19 cellular contexts compared by ENCODE assay signal in the genomic region with DNA sequence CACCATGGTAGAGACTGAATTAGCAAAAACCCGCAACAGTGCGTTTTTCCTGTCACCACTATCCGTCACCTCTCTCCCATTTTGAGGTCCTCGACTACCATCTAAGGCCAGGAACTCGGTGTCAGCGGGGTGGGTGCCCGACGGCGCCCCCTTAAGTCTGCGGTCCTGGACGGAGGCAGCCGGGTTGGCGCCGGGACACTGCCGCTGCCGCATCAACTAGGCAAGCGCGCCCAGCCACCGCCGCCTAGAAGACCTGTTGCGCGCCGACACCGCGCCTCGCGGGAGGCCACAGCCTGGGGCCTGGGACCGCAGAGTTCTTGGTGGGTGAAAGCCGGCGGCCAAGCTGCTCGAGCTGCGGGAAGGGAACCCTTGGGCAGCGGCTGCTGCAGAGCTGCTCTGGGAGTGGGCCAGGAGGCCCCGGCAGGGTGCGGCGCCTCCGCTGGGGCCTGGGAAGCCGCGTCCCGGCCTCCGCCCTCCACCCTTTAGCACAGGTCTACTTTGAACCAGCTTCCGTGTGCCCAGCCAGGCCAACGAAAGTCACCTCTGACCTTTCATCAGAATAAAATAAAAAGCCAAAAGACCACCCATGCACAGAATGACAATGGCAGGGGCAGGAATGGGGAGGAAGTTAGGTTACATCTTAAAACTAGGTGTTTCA. TPM values are rescaled to one million over a fixed set of nuclear protein-coding genes. Genes with fewer than 3 reads are reported as not detected.
DNase-seq lines count a peak whose midpoint lies in the region; ATAC-seq and TF ChIP-seq lines count a peak whose summit lies in the region.
"Had no signal": no experiment of that assay in that cellular context is flagged by ENCODE, and none has a peak within 500 bp of the region (broad histone marks: within the 10 kb centered on the region; RNA-seq: fewer than 3 reads in every experiment).

No MANE protein-coding gene starts in this region.

- dilution Hi-C loops in IMR-90 (cut with HindIII; ENCODE audit: low sequenced_read_pairs, unreplicated experiment): no loop called here

- TF ChIP-seq POLR2A in IMR-90 (IDR thresholded peaks at IDR 0.05; ENCODE audit: low read depth, low read length): no peak

- H3K4me3 ChIP-seq in IMR-90 (ENCODE audit: insufficient read depth, low read depth, low read length): no peak overlapping the region
- no peak overlapping the region for H3K4me3 ChIP-seq in hepatocyte
- no peak overlapping the region for H3K4me3 ChIP-seq in osteoblast (ENCODE audit: insufficient read depth, low read length)
- no peak overlapping the region for H3K4me3 ChIP-seq in colonic mucosa
- H3K4me3 ChIP-seq: adrenal gland had no signal

- no peaks in the 10 kb centered on the region; the same call in 1 of the 2 replicates for H3K4me1 ChIP-seq in IMR-90 (ENCODE audit: control insufficient read depth, insufficient read depth, low read length)
- H3K4me1 ChIP-seq in hepatocyte (ENCODE audit: insufficient read depth): peaks cover 14% of the 10 kb centered on the region
- H3K4me1 ChIP-seq in osteoblast (ENCODE audit: insufficient read depth, low read length): no peaks in the 10 kb centered on the region
- no peaks in the 10 kb centered on the region for H3K4me1 ChIP-seq in colonic mucosa

- peak; percentile 39 for DNase-seq in activated CD4-positive, alpha-beta T cell treated with anti-CD3 and anti-CD28 coated beads for 48 hours
- no peak for DNase-seq in activated CD4-positive, alpha-beta T cell treated with anti-CD3 and anti-CD28 coated beads for 1 hour
- no peak for DNase-seq in IMR-90
- no peak for DNase-seq in hepatocyte (ENCODE audit: low spot score)
- peak; percentile 83 for DNase-seq in osteoblast (ENCODE audit: insufficient read length, low spot score, missing footprints)
- DNase-seq in colonic mucosa: no peak
- no peak for DNase-seq in RKO (ENCODE audit: low spot score)
- DNase-seq: adrenal gland, kidney glomerular epithelial cell, NCI-H1694 treated with DMSO at 0.1 percent for 48 hours, PC-3, WERI-Rb-1 had no signal

- no TSS peak for BruUV-seq in IMR-90 (replicated peaks; lab: Mats Ljungman, UMichigan)

- TF ChIP-seq CTCF in IMR-90 (conservative IDR thresholded peaks at IDR 0.05; ENCODE audit: low read depth, low read length) (no peak), hepatocyte (IDR thresholded peaks at IDR 0.05; ENCODE audit: poor library complexity) (no peak), osteoblast (IDR thresholded peaks at IDR 0.05; ENCODE audit: extremely low read depth, low read depth, low read length) (no peak), colonic mucosa (IDR thresholded peaks at IDR 0.05) (no peak)

- no peak overlapping the region for H2BK120ac ChIP-seq in IMR-90 (ENCODE audit: low read depth, low read length)

- CTCF ChIA-PET in IMR-90 (lab: Yijun Ruan, JAX): no interaction called here

- ATAC-seq in IMR-90 (ENCODE audit: low read depth): no peak
- ATAC-seq in GM21360 (IDR thresholded peaks at IDR 0.05; ENCODE audit: unreplicated experiment): no peak
- ATAC-seq: PC-3 had no signal

- H3K79me1 ChIP-seq in IMR-90 (ENCODE audit: low read depth in 1 of 2, low read length in 2 of 2): no peaks in the 10 kb centered on the region

- H3K9me1 ChIP-seq in IMR-90 (ENCODE audit: insufficient read depth, low read length): no peaks in the 10 kb centered on the region

- no peaks in the 10 kb centered on the region for H3K9me2 ChIP-seq in hepatocyte (replicated peaks; ENCODE audit: insufficient read depth)

- TF ChIP-seq RAD21 in IMR-90 (IDR thresholded peaks at IDR 0.05; ENCODE audit: low read length): no peak

- no peak overlapping the region for H4K91ac ChIP-seq in IMR-90 (ENCODE audit: insufficient read depth, low read depth, low read length)

- H4K8ac ChIP-seq in IMR-90 (ENCODE audit: low read depth in 2 of 2, low read length in 2 of 2): no peak overlapping the region

- H2AK9ac ChIP-seq in IMR-90 (replicated peaks; ENCODE audit: low read depth, low read length, poor library complexity): peak overlapping the region; percentile 55

- H3K9ac ChIP-seq in IMR-90 (ENCODE audit: low read depth, low read length) (no peak overlapping the region), colonic mucosa (ENCODE audit: low read depth in 2 of 2, low read length in 2 of 2) (no peak overlapping the region)

- H3K56ac ChIP-seq in IMR-90 (ENCODE audit: extremely low read depth, insufficient read depth, low read length): no peak overlapping the region

- H3K4me2 ChIP-seq in IMR-90 (ENCODE audit: low read depth, low read length) (no peak overlapping the region), hepatocyte (peak overlapping the region; percentile 67), osteoblast (ENCODE audit: insufficient read depth, low read length) (no peak overlapping the region)

- no peak overlapping the region for H3K23ac ChIP-seq in IMR-90 (ENCODE audit: low read depth, low read length)

- H4K20me1 ChIP-seq in IMR-90 (ENCODE audit: insufficient read depth, low read length) (no peaks in the 10 kb centered on the region), hepatocyte (ENCODE audit: insufficient read depth, poor library complexity, severe bottlenecking) (no peaks in the 10 kb centered on the region), osteoblast (ENCODE audit: insufficient read depth, low read length) (peaks cover 5% of the 10 kb centered on the region)

- peaks cover 21% of the 10 kb centered on the region for H3K9me3 ChIP-seq in IMR-90 (ENCODE audit: control insufficient read depth, insufficient read depth, low read length)
- H3K9me3 ChIP-seq in hepatocyte (ENCODE audit: low read depth): no peaks in the 10 kb centered on the region
- H3K9me3 ChIP-seq in osteoblast (ENCODE audit: low read depth, low read length): peaks cover 4% of the 10 kb centered on the region
- H3K9me3 ChIP-seq in colonic mucosa: no peaks in the 10 kb centered on the region
- H3K9me3 ChIP-seq: adrenal gland had no signal

- H3K27ac ChIP-seq in IMR-90 (ENCODE audit: insufficient read depth, low read length) (no peak overlapping the region), hepatocyte (no peak overlapping the region), osteoblast (ENCODE audit: low read depth, low read length) (no peak overlapping the region), colonic mucosa (no peak overlapping the region)
- H3K27ac ChIP-seq: adrenal gland, WERI-Rb-1 had no signal

- H3K18ac ChIP-seq in IMR-90 (ENCODE audit: low read depth, low read length): no peak overlapping the region

- no peaks in the 10 kb centered on the region for H3K79me2 ChIP-seq in hepatocyte
- no peaks in the 10 kb centered on the region for H3K79me2 ChIP-seq in osteoblast (ENCODE audit: insufficient read depth, low read length)

- no peak overlapping the region for H2BK15ac ChIP-seq in IMR-90 (ENCODE audit: low read depth, low read length)

- no peak overlapping the region for H3K4ac ChIP-seq in IMR-90 (ENCODE audit: low read depth, low read length)

- H3K36me3 ChIP-seq in IMR-90 (ENCODE audit: control insufficient read depth, insufficient read depth, low read length) (no peaks in the 10 kb centered on the region), hepatocyte (replicated peaks; ENCODE audit: insufficient read depth, low read depth) (no peaks in the 10 kb centered on the region), osteoblast (ENCODE audit: insufficient read depth, low read length) (no peaks in the 10 kb centered on the region), colonic mucosa (no peaks in the 10 kb centered on the region)
- H3K36me3 ChIP-seq: adrenal gland, WERI-Rb-1 had no signal

- H3K14ac ChIP-seq in IMR-90 (replicated peaks; ENCODE audit: low read depth, low read length): no peak overlapping the region

- no peak overlapping the region for H2BK5ac ChIP-seq in IMR-90 (ENCODE audit: low read depth, low read length, poor library complexity, severe bottlenecking)

- H2BK20ac ChIP-seq in IMR-90 (ENCODE audit: low read depth, low read length): no peak overlapping the region

- POLR2A ChIA-PET in IMR-90 (lab: Charles Lee; ENCODE audit: unreplicated experiment): no interaction called here

- no peak overlapping the region for H4K5ac ChIP-seq in IMR-90 (ENCODE audit: low read depth, low read length)

- H2AFZ ChIP-seq in IMR-90 (replicated peaks; ENCODE audit: low read length, poor library complexity): no peak overlapping the region
- H2AFZ ChIP-seq in hepatocyte: peak overlapping the region; percentile 14
- H2AFZ ChIP-seq in osteoblast (ENCODE audit: low read length): no peak overlapping the region

- WGBS in IMR-90 (ENCODE audit: extremely low coverage in 2 of 2, insufficient read length in 1 of 2), 2 experiments: 0% methylated on average over 8 of the region's 43 CpGs; no CpG with 5 or more reads in 1 of the 2 experiments
- WGBS in hepatocyte (ENCODE audit: low lambda C conversion rate, missing lambda C conversion rate): 6% methylated on average over 43 of the region's 43 CpGs

- no peak overlapping the region for H2AK5ac ChIP-seq in IMR-90 (ENCODE audit: low read depth, low read length)

- H3K27me3 ChIP-seq in IMR-90 (ENCODE audit: control insufficient read depth, insufficient read depth, low read length): peaks cover 72% of the 10 kb centered on the region
- peaks cover 84% of the 10 kb centered on the region for H3K27me3 ChIP-seq in hepatocyte
- peaks cover 82% of the 10 kb centered on the region for H3K27me3 ChIP-seq in osteoblast (ENCODE audit: insufficient read depth, low read length)
- peaks cover 68% of the 10 kb centered on the region for H3K27me3 ChIP-seq in colonic mucosa

- intact Hi-C loops in IMR-90 (cut with micrococcal nuclease): no loop called here
- intact Hi-C loops in colonic mucosa (cut with DNase I): no loop called here

- in situ Hi-C loops in IMR-90 (cut with MboI; ENCODE audit: low sequenced_read_pairs): no loop called here

TF ChIP-seq in IMR-90, 13 proteins besides CTCF, POLR2A, EP300 and RAD21:
- no peak for TF ChIP-seq NFE2L2 (IDR thresholded peaks at IDR 0.05; ENCODE audit: low read depth, low read length)
- TF ChIP-seq BHLHE40 (IDR thresholded peaks at IDR 0.05; ENCODE audit: low read depth, low read length): no peak
- TF ChIP-seq MAFK (IDR thresholded peaks at IDR 0.05; ENCODE audit: low read depth, low read length): no peak
- no peak for TF ChIP-seq MAZ (IDR thresholded peaks at IDR 0.05; ENCODE audit: borderline replicate concordance, low read depth, low read length)
- TF ChIP-seq, protein P1, sequence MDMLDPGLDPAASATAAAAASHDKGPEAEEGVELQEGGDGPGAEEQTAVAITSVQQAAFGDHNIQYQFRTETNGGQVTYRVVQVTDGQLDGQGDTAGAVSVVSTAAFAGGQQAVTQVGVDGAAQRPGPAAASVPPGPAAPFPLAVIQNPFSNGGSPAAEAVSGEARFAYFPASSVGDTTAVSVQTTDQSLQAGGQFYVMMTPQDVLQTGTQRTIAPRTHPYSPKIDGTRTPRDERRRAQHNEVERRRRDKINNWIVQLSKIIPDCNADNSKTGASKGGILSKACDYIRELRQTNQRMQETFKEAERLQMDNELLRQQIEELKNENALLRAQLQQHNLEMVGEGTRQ (IDR thresholded peaks at IDR 0.05; ENCODE audit: low read depth, low read length): no peak

RNA-seq across cellular contexts. Expression of a gene that starts 3.5 kb away (rescaled TPM):
- total RNA-seq in IMR-90 (2012; rRNA removed): not detected in 2 replicates
- polyA plus RNA-seq in IMR-90 (2012; rRNA removed): not detected in 2 replicates
- polyA plus RNA-seq in IMR-90 (2012; cell fraction: cytosol; rRNA removed): not detected in 2 replicates
- not detected in 2 replicates for polyA plus RNA-seq in IMR-90 (2012; cell fraction: nucleus; rRNA removed; ENCODE audit: low replicate concordance)
- total RNA-seq in hepatocyte: not detected in 2 replicates
- polyA plus RNA-seq in hepatocyte: not detected in 2 replicates
- not detected in 2 replicates for total RNA-seq in osteoblast
- total RNA-seq in colonic mucosa: not detected
- total RNA-seq: A673, adrenal gland, cerebellum, MCF 10A, mucosa of gallbladder, PC-3, posterior vena cava, temporal lobe had no signal
- polyA plus RNA-seq: adrenal gland had no signal

Comparison
In these comparisons a context has a peak if more than half of its experiments do, and no peak if none do; other contexts are left out.
1. DNase-seq: peak in activated CD4-positive, alpha-beta T cell treated with anti-CD3 and anti-CD28 coated beads for 48 hours (single experiment) and osteoblast (single experiment); none in activated CD4-positive, alpha-beta T cell treated with anti-CD3 and anti-CD28 coated beads for 1 hour (single experiment), IMR-90 (single experiment), hepatocyte (single experiment), colonic mucosa (single experiment) and RKO (single experiment).